In the genomic region with DNA sequence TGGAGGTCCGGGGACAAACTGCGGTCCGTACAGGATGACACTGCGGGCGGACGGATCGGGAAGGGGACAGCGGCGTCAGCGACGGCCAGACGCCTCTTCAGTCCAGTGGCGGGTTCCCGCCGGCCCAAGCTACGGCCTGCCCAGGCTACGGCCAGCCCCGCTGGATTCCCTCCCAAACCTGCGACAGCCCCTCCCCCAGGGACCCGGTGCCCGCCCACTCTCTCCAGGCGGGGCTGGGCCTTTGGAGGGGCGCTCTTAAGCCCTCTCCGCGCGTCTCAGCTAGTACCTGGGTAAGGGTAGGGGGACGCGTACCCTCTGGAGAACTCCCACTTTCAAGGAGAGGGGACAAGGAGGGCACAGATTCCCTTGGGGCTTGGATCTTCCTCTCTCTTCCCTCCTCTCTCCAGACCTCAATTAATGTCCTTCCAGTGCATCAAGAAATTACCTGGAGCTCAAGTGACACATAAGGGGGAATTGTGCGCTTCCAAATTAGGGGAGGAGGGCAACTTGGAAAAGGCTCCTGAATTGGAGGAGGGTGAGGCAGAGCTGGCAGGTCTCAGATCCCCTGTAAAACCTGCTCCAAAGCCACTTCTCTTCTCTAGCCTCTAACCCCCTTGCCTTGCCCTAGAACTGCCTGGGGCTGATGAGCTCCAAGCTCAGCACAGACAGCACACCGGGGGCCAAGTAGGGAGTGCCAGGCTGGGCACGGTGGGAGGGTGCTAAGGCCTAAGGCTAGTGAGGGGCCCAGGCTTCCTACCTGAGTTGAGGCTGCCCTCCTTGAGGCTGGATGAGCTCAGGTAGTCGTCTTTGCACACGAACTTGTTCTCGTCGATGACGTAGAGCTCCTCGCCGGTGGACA, we compare ENCODE assay signal across 1 cellular context.
A peak's percentile ranks its signal among the peaks of the same experiment; 100 is the strongest.
TF ChIP-seq lines count a peak whose summit lies in the region.

No MANE protein-coding gene starts in this region.

TF ChIP-seq in HEK293, 187 proteins besides CTCF, POLR2A, EP300 and RAD21 (continued from another document):
- TF ChIP-seq ZNF670 (tag by site-specific recombination; IDR thresholded peaks at IDR 0.05; ENCODE audit: low read depth) (no peak), ZNF211 (tag by site-specific recombination; IDR thresholded peaks at IDR 0.05; ENCODE audit: low read depth) (no peak), ZNF623 (tag by site-specific recombination; IDR thresholded peaks at IDR 0.05) (no peak), ZNF184 (tag by site-specific recombination; IDR thresholded peaks at IDR 0.05) (no peak), ZNF558 (tag by site-specific recombination; IDR thresholded peaks at IDR 0.05) (no peak), SP3 (tag by site-specific recombination; IDR thresholded peaks at IDR 0.05) (peak; percentile 33; the same call in 1 of the 2 replicates), KLF1 (tag by site-specific recombination; IDR thresholded peaks at IDR 0.05) (0 out of 2 replicates have a peak, but pooled peaks have one; percentile 1), ZFP3 (tag by site-specific recombination; IDR thresholded peaks at IDR 0.05; ENCODE audit: low read depth) (no peak), ZFHX2 (tag by site-specific recombination; conservative IDR thresholded peaks at IDR 0.05) (peak; percentile 19; the same call in 1 of the 2 replicates), ZBTB20 (tag by site-specific recombination; IDR thresholded peaks at IDR 0.05) (no peak)
- TF ChIP-seq, protein P1, sequence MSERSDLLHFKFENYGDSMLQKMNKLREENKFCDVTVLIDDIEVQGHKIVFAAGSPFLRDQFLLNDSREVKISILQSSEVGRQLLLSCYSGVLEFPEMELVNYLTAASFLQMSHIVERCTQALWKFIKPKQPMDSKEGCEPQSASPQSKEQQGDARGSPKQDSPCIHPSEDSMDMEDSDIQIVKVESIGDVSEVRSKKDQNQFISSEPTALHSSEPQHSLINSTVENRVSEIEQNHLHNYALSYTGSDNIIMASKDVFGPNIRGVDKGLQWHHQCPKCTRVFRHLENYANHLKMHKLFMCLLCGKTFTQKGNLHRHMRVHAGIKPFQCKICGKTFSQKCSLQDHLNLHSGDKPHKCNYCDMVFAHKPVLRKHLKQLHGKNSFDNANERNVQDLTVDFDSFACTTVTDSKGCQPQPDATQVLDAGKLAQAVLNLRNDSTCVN (tag by site-specific recombination; optimal IDR thresholded peaks at IDR 0.05): peak; percentile 21
- TF ChIP-seq, protein P2, sequence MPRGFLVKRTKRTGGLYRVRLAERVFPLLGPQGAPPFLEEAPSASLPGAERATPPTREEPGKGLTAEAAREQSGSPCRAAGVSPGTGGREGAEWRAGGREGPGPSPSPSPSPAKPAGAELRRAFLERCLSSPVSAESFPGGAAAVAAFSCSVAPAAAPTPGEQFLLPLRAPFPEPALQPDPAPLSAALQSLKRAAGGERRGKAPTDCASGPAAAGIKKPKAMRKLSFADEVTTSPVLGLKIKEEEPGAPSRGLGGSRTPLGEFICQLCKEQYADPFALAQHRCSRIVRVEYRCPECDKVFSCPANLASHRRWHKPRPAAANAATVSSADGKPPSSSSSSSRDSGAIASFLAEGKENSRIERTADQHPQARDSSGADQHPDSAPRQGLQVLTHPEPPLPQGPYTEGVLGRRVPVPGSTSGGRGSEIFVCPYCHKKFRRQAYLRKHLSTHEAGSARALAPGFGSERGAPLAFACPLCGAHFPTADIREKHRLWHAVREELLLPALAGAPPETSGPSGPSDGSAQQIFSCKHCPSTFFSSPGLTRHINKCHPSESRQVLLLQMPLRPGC (tag by site-specific recombination; IDR thresholded peaks at IDR 0.05): no peak
